In genomic region chr1:30787266-30787665, GRCh38 we compare ENCODE assay signal across 24 cellular contexts. TPM values are rescaled to one million over a fixed set of nuclear protein-coding genes. Genes with fewer than 3 reads are reported as not detected.
DNase-seq lines count a peak whose midpoint lies in the region; ATAC-seq, FAIRE-seq and TF ChIP-seq lines count a peak whose summit lies in the region.
"Had no signal": no experiment of that assay in that cellular context is flagged by ENCODE, and none has a peak within 500 bp of the region (broad histone marks: within the 10 kb centered on the region; RNA-seq: fewer than 3 reads in every experiment).

No MANE protein-coding gene starts in this region.

- H2AFZ ChIP-seq in HepG2 (ENCODE audit: low read length): no peak overlapping the region

- CTCF ChIA-PET in HepG2 (lab: Yijun Ruan, JAX; ENCODE audit: low intra/inter-chr PET ratio, low total read pairs): no interaction called here

- no peak overlapping the region for H3K9ac ChIP-seq in HepG2 (ENCODE audit: insufficient read depth, low read depth, low read length)

- BruUV-seq in HepG2 (replicated peaks; lab: Mats Ljungman, UMichigan): no TSS peak

- H3K27me3 ChIP-seq in RWPE2 (ENCODE audit: insufficient read depth, poor library complexity, severe bottlenecking): no peaks in the 10 kb centered on the region
- H3K27me3 ChIP-seq in HepG2 (ENCODE audit: control insufficient read depth in 1 of 2, insufficient read depth in 2 of 2, low read length in 2 of 2): peaks cover 0 to 5% of the 10 kb centered on the region in 2 experiments; a peak in 1 of 5 replicates
- peaks cover 0 to 7% (median 0%) of the 10 kb centered on the region in 7 donors for H3K27me3 ChIP-seq in spleen (replicated peaks in 1 of 7)
- H3K27me3 ChIP-seq in WERI-Rb-1 (ENCODE audit: insufficient read depth, low read depth, severe bottlenecking): no peaks in the 10 kb centered on the region
- H3K27me3 ChIP-seq: Peyer's patch had no signal

- peaks cover 26% of the 10 kb centered on the region for H3K4me1 ChIP-seq in RWPE2 (ENCODE audit: insufficient read depth, poor library complexity, severe bottlenecking)
- peaks cover 69% of the 10 kb centered on the region for H3K4me1 ChIP-seq in HepG2 (ENCODE audit: insufficient read depth, low read length)
- peaks cover 12 to 65% (median 36%) of the 10 kb centered on the region in 6 donors for H3K4me1 ChIP-seq in spleen

- H3K27ac ChIP-seq in RWPE2 (ENCODE audit: poor library complexity, severe bottlenecking) (peak overlapping the region; percentile 69), HepG2 (ENCODE audit: extremely low read length, insufficient read depth, low read length) (no peak overlapping the region), spleen (peak overlapping the region in 1 of 8 donors; percentile 50), WERI-Rb-1 (no peak overlapping the region)
- H3K27ac ChIP-seq: Peyer's patch had no signal

- H3K36me3 ChIP-seq in RWPE2 (ENCODE audit: low read depth) (no peaks in the 10 kb centered on the region), HepG2 (replicated peaks in 1 of 2; ENCODE audit: control insufficient read depth in 1 of 2, insufficient read depth in 2 of 2, low read length in 2 of 2) (no peaks in the 10 kb centered on the region), spleen (no peaks in the 10 kb centered on the region), WERI-Rb-1 (no peaks in the 10 kb centered on the region)
- H3K36me3 ChIP-seq: Peyer's patch had no signal

- WGBS in HepG2 (ENCODE audit: low lambda C conversion rate): 9% methylated on average over 3 of the region's 5 CpGs
- 64 to 85% (median 79%) methylated on average over 5 of the region's 5 CpGs for WGBS in spleen, 5 donors

- no peak for TF ChIP-seq EP300 in HepG2 (IDR thresholded peaks at IDR 0.05; ENCODE audit: low read depth in 2 of 2, low read length in 2 of 2)
- no peak for TF ChIP-seq EP300 in HepG2 (CRISPR knock-in tag; IDR thresholded peaks at IDR 0.05; ENCODE audit: borderline replicate concordance)

- no peaks in the 10 kb centered on the region for H3K9me3 ChIP-seq in RWPE2 (ENCODE audit: severe bottlenecking)
- H3K9me3 ChIP-seq in HepG2 (ENCODE audit: low read length): no peaks in the 10 kb centered on the region
- H3K9me3 ChIP-seq in spleen: no peaks in the 10 kb centered on the region
- no peaks in the 10 kb centered on the region for H3K9me3 ChIP-seq in WERI-Rb-1 (ENCODE audit: severe bottlenecking)
- H3K9me3 ChIP-seq: Caco-2, Peyer's patch had no signal

- TF ChIP-seq CTCF in RWPE2 (IDR thresholded peaks at IDR 0.05; ENCODE audit: poor library complexity, severe bottlenecking): no peak
- no peak for TF ChIP-seq CTCF in HepG2 (CRISPR knock-in tag; IDR thresholded peaks at IDR 0.05)
- TF ChIP-seq CTCF in spleen (IDR thresholded peaks at IDR 0.05 in 8 of 11, conservative IDR thresholded peaks at IDR 0.05 in 3 of 11): no peak
- TF ChIP-seq CTCF in WERI-Rb-1 (IDR thresholded peaks at IDR 0.05; ENCODE audit: low read depth, low read length): no peak

- in situ Hi-C loops in HepG2 (cut with HindIII; ENCODE audit: extremely low pct_ligation_motif_present, low pct_unique_long_range_greater_than_20kb): no loop called here

- no peaks in the 10 kb centered on the region for H3K79me2 ChIP-seq in HepG2 (ENCODE audit: insufficient read depth, low read length)

- no peak overlapping the region for H3K4me3 ChIP-seq in RWPE2 (ENCODE audit: severe bottlenecking)
- no peak overlapping the region for H3K4me3 ChIP-seq in HepG2 (replicated peaks in 1 of 3; ENCODE audit: insufficient read depth in 1 of 3, low read depth in 2 of 3, low read length in 3 of 3)
- H3K4me3 ChIP-seq in spleen: no peak overlapping the region
- H3K4me3 ChIP-seq in WERI-Rb-1 (ENCODE audit: low read depth, low read length): no peak overlapping the region
- H3K4me3 ChIP-seq: Peyer's patch had no signal

- no peaks in the 10 kb centered on the region for H4K20me1 ChIP-seq in HepG2 (ENCODE audit: insufficient read depth, low read length)

- no peak for FAIRE-seq in HepG2 (lab: Jason Lieb, UNC)
- FAIRE-seq: GM19239, HTR-8/SVneo had no signal

- POLR2A ChIA-PET in HepG2 (lab: Yijun Ruan, JAX): interaction anchor here (1.3 kb wide), 1 partner anchor 69 kb away, joined by 4 read pairs; no protein-coding TSS in a partner anchor

- intact Hi-C loops in Right ventricle myocardium superior (cut with DNase I): no loop called here
- intact Hi-C loops in left cardiac atrium (cut with DNase I): no loop called here
- intact Hi-C loops in HepG2 (cut with micrococcal nuclease; ENCODE audit: unreplicated experiment): no loop called here
- intact Hi-C loops in spleen (cut with DNase I; ENCODE audit: low total_unique reads): no loop called here

- DNase-seq in Right ventricle myocardium superior: peak; percentile 22
- DNase-seq in left cardiac atrium: no peak
- DNase-seq in RWPE2 (ENCODE audit: low spot score): no peak
- no peak for DNase-seq in HepG2 (ENCODE audit: low spot score)
- peak; percentile 34 for DNase-seq in spleen
- no peak for DNase-seq in WERI-Rb-1
- DNase-seq: Caco-2; CD4-positive, alpha-beta T cell; GF-D8; Kasumi-1; MM.1S; NCI-H1092; NCI-H1436 treated with DMSO at 0.1 percent for 48 hours; NCI-H2029; NCI-H2171; NCI-H446 treated with DMSO at 0.1 percent for 48 hours; NCI-H69; SIG-M5 had no signal

- TF ChIP-seq POLR2A in HepG2 (IDR thresholded peaks at IDR 0.05; ENCODE audit: insufficient read depth in 1 of 2, low read depth in 2 of 2, low read length in 2 of 2) (no peak), spleen (IDR thresholded peaks at IDR 0.05) (no peak)

- TF ChIP-seq RAD21 in HepG2 (CRISPR knock-in tag; IDR thresholded peaks at IDR 0.05): no peak

- H3K4me2 ChIP-seq in HepG2 (ENCODE audit: low read depth, low read length): peak overlapping the region; percentile 18

- ATAC-seq in Right ventricle myocardium superior (ENCODE audit: poor library complexity) (no peak), left cardiac atrium (no peak), RWPE2 (ENCODE audit: low read depth) (no peak), HepG2 (no peak), GM21576 (IDR thresholded peaks at IDR 0.05; ENCODE audit: unreplicated experiment) (no peak), HG03175 (IDR thresholded peaks at IDR 0.05; ENCODE audit: unreplicated experiment) (no peak)

TF ChIP-seq in HepG2, 621 proteins besides CTCF, POLR2A, EP300 and RAD21 (continues in another document):
- TF ChIP-seq ZFP91 (CRISPR knock-in tag; IDR thresholded peaks at IDR 0.05; ENCODE audit: borderline replicate concordance) (no peak), ZSCAN29 (CRISPR knock-in tag; conservative IDR thresholded peaks at IDR 0.05) (no peak), TEAD3 (CRISPR knock-in tag; optimal IDR thresholded peaks at IDR 0.05; ENCODE audit: borderline replicate concordance) (no peak), ATF6 (CRISPR knock-in tag; conservative IDR thresholded peaks at IDR 0.05) (no peak)

RNA-seq across cellular contexts. Expression of gene LAPTM5, which starts 29.7 kb away (rescaled TPM):
- 19.5 TPM for total RNA-seq in Right ventricle myocardium superior
- total RNA-seq in left cardiac atrium: 10 to 100 TPM; 44.7 to 68.1 TPM
- total RNA-seq in HepG2 (2016; rRNA removed; fragmentation: Illumina TruSeq; extraction: Trizol): 0.34 and 0.86 TPM in 2 replicates
- total RNA-seq in HepG2 (2016; cell fraction: cytosol; rRNA removed; fragmentation: Illumina TruSeq; extraction: Trizol; ENCODE audit: low read depth): 0.18 and 0.30 TPM in 2 replicates
- total RNA-seq in HepG2 (2016; cell fraction: insoluble cytoplasmic fraction; rRNA removed; fragmentation: Illumina TruSeq; extraction: Trizol): 0.18 and 0.45 TPM in 2 replicates
- 0.48 and 0.56 TPM in 2 replicates for total RNA-seq in HepG2 (2016; cell fraction: membrane; rRNA removed; fragmentation: Illumina TruSeq; extraction: Trizol)
- total RNA-seq in HepG2 (2016; cell fraction: nucleus; rRNA removed; fragmentation: Illumina TruSeq; extraction: Trizol): 0.34 and 0.53 TPM in 2 replicates
- 0.41 and 0.76 TPM in 2 replicates for polyA plus RNA-seq in HepG2 (2011; rRNA removed)
- polyA plus RNA-seq in HepG2 (2011; cell fraction: cytosol; rRNA removed): 0.64 and 0.79 TPM in 2 replicates
- 0.59 and 0.61 TPM in 2 replicates for polyA plus RNA-seq in HepG2 (2011; cell fraction: nucleus; rRNA removed)
- polyA plus RNA-seq in HepG2 (2012): 0.19 and 0.38 TPM in 2 replicates
- 0.33 and 0.38 TPM in 2 replicates for polyA plus RNA-seq in HepG2 (2016; cell fraction: cytosol; fragmentation: Illumina TruSeq; extraction: Trizol; ENCODE audit: low read depth)
- 0.57 and 0.76 TPM in 2 replicates for polyA plus RNA-seq in HepG2 (2016; cell fraction: insoluble cytoplasmic fraction; fragmentation: Illumina TruSeq; extraction: Trizol; ENCODE audit: low read depth)
- 0.54 and 0.79 TPM in 2 replicates for polyA plus RNA-seq in HepG2 (2016; cell fraction: membrane; fragmentation: Illumina TruSeq; extraction: Trizol; ENCODE audit: low read depth)
- 1.1 TPM in 2 replicates for polyA plus RNA-seq in HepG2 (2016; cell fraction: nucleus; fragmentation: Illumina TruSeq; extraction: Trizol; ENCODE audit: insufficient read depth, low read depth)
- polyA minus RNA-seq in HepG2 (2011; rRNA and poly(A)+ RNA removed; ENCODE audit: low replicate concordance): 2.1 and 4.6 TPM in 2 replicates
- 0.59 TPM in 1 of 2 replicates, not detected in the other for polyA minus RNA-seq in HepG2 (2011; cell fraction: cytosol; rRNA and poly(A)+ RNA removed)
- polyA minus RNA-seq in HepG2 (2011; cell fraction: nucleus; rRNA and poly(A)+ RNA removed): not detected in 2 replicates
- 100 to 1,000 TPM; 473 to 747 (median 586) TPM for total RNA-seq in spleen
- 100 to 1,000 TPM; 419 to 691 (median 502) TPM for polyA plus RNA-seq in spleen
- total RNA-seq: A172, Caco-2 had no signal

Comparison
In these comparisons a context has a peak if more than half of its experiments do, and no peak if none do; other contexts are left out.
1. DNase-seq: peak in Right ventricle myocardium superior (single experiment) and spleen (single experiment); none in left cardiac atrium (single experiment), RWPE2 (single experiment), HepG2 (single experiment) and WERI-Rb-1 (single experiment).
2. RNA of gene LAPTM5, which starts 29.7 kb away (total RNA-seq): 473 to 747 TPM in spleen, 44.7 to 68.1 TPM in left cardiac atrium and 19.5 TPM in Right ventricle myocardium superior (single experiment); 0.18 to 0.86 TPM in HepG2; every median in the first group is over 10 times any median in the second.